In genomic region chr2:201070966-201071304, GRCh38 we compare ENCODE assay signal across 8 cellular contexts. TPM values are rescaled to one million over a fixed set of nuclear protein-coding genes. Genes with fewer than 3 reads are reported as not detected.
A peak's percentile ranks its signal among the peaks of the same experiment; 100 is the strongest.
DNase-seq lines count a peak whose midpoint lies in the region; ATAC-seq and TF ChIP-seq lines count a peak whose summit lies in the region.

No MANE protein-coding gene starts in this region.

- DNase-seq in DMS79 (lab: John Stamatoyannopoulos, UW) (peak; percentile 0), DMS79 treated with DMSO at 0.1 percent for 48 hours (lab: John Stamatoyannopoulos, UW) (no peak), NAMALWA (ENCODE audit: low spot score) (peak; percentile 48), brain microvascular endothelial cell (no peak), lower lobe of right lung (no peak), GDM1 (lab: John Stamatoyannopoulos, UW) (no peak)
- no peak for DNase-seq in activated CD4-positive, alpha-beta T cell treated with anti-CD3 and anti-CD28 coated beads for 4 hours

- TF ChIP-seq CTCF in brain microvascular endothelial cell (IDR thresholded peaks at IDR 0.05; ENCODE audit: low read depth, low read length, missing control alignments) (no peak), lower lobe of right lung (IDR thresholded peaks at IDR 0.05) (no peak)

- H3K27me3 ChIP-seq in brain microvascular endothelial cell (replicated peaks) (no peaks in the 10 kb centered on the region), lower lobe of right lung (ENCODE audit: low read depth) (no peaks in the 10 kb centered on the region)

- in situ Hi-C loops in brain microvascular endothelial cell (cut with HindIII; ENCODE audit: low pct_ligation_motif_present, low sequenced_read_pairs): no loop called here

- WGBS in urinary bladder: 2% methylated on average over 6 of the region's 6 CpGs

- intact Hi-C loops in lower lobe of right lung (cut with DNase I): no loop called here

- no peak for ATAC-seq in lower lobe of right lung

- H3K4me3 ChIP-seq in brain microvascular endothelial cell (ENCODE audit: low read depth, low read length): peak overlapping the region; percentile 99
- peak overlapping the region; percentile 92 for H3K4me3 ChIP-seq in lower lobe of right lung
- peak overlapping the region; percentile 72 for H3K4me3 ChIP-seq in urinary bladder (ENCODE audit: low read depth, low read length)

- H3K4me1 ChIP-seq in lower lobe of right lung: peaks cover 49% of the 10 kb centered on the region
- H3K4me1 ChIP-seq in urinary bladder (ENCODE audit: insufficient read depth): no peaks in the 10 kb centered on the region

- no peaks in the 10 kb centered on the region for H3K9me3 ChIP-seq in lower lobe of right lung

- H3K27ac ChIP-seq in brain microvascular endothelial cell: peak overlapping the region; percentile 99
- H3K27ac ChIP-seq in lower lobe of right lung: peak overlapping the region; percentile 88
- H3K27ac ChIP-seq in urinary bladder (ENCODE audit: low read depth): peak overlapping the region; percentile 48

- H3K36me3 ChIP-seq in brain microvascular endothelial cell (replicated peaks): no peaks in the 10 kb centered on the region
- H3K36me3 ChIP-seq in lower lobe of right lung: no peaks in the 10 kb centered on the region
- no peaks in the 10 kb centered on the region for H3K36me3 ChIP-seq in urinary bladder (ENCODE audit: insufficient read depth)

RNA-seq across cellular contexts. Expression of gene HYCC2, which starts 0.5 kb away (rescaled TPM):
- total RNA-seq in lower lobe of right lung (36.7 TPM), urinary bladder (42.8 TPM)
- 3.5 TPM for polyA plus RNA-seq in urinary bladder

RNA-seq across cellular contexts. Expression of gene NDUFB3, which starts 0.9 kb away (rescaled TPM):
- total RNA-seq in lower lobe of right lung (73.8 TPM), urinary bladder (53.2 TPM)
- polyA plus RNA-seq in urinary bladder: 63.4 TPM

RNA-seq across cellular contexts. Expression of gene CFLAR, which starts 45.0 kb away (rescaled TPM):
- total RNA-seq in lower lobe of right lung (345 TPM), urinary bladder (107 TPM)
- 50.0 TPM for polyA plus RNA-seq in urinary bladder

Comparison
In these comparisons a context has a peak if more than half of its experiments do, and no peak if none do; other contexts are left out.
1. DNase-seq: peak in DMS79 (single experiment) and NAMALWA (single experiment); none in DMS79 treated with DMSO at 0.1 percent for 48 hours (single experiment), brain microvascular endothelial cell (single experiment), lower lobe of right lung (single experiment), GDM1 (single experiment) and activated CD4-positive, alpha-beta T cell treated with anti-CD3 and anti-CD28 coated beads for 4 hours (0 of 2).
2. H3K27ac ChIP-seq: peak in every context shown above with its lines; median percentile 99 in brain microvascular endothelial cell; 88 in lower lobe of right lung; 48 in urinary bladder.
3. Peak in every context shown above with its lines, with median percentiles within 50 percentile points of each other: H3K4me3 ChIP-seq.